In genomic region chr7:100545636-100546128, GRCh38 we compare ENCODE assay signal across 8 cellular contexts. TPM values are rescaled to one million over a fixed set of nuclear protein-coding genes. Genes with fewer than 3 reads are reported as not detected.
DNase-seq lines count a peak whose midpoint lies in the region; ATAC-seq and TF ChIP-seq lines count a peak whose summit lies in the region.

No MANE protein-coding gene starts in this region.

- H3K4me1 ChIP-seq in HUES48 (ENCODE audit: control insufficient read depth, insufficient read depth, low read length): peaks cover 52% of the 10 kb centered on the region

- H3K9me3 ChIP-seq in HUES48 (ENCODE audit: control insufficient read depth, insufficient read depth, low read length) (no peaks in the 10 kb centered on the region), WERI-Rb-1 (ENCODE audit: severe bottlenecking) (no peaks in the 10 kb centered on the region)

- H3K4me3 ChIP-seq in HUES48 (ENCODE audit: low read depth, low read length): no peak overlapping the region
- H3K4me3 ChIP-seq in fibroblast of mammary gland (ENCODE audit: control insufficient read depth, low read depth, low read length): no peak overlapping the region
- no peak overlapping the region for H3K4me3 ChIP-seq in WERI-Rb-1 (ENCODE audit: low read depth, low read length)

- DNase-seq in COLO668 (lab: John Stamatoyannopoulos, UW; ENCODE audit: unreplicated experiment) (peak; percentile 23), fibroblast of mammary gland (ENCODE audit: low read depth) (peak; percentile 91), omental fat pad (ENCODE audit: low spot score) (peak; percentile 30), WERI-Rb-1 (no peak), NCI-H146 (lab: John Stamatoyannopoulos, UW) (no peak)
- DNase-seq in activated CD8-positive, alpha-beta memory T cell treated with anti-CD3 and anti-CD28 coated beads, Interleukin-2, amount 50 U/mL, for 4 hours: peak; percentile 44

- TF ChIP-seq CTCF in fibroblast of mammary gland (conservative IDR thresholded peaks at IDR 0.05; ENCODE audit: control insufficient read depth, insufficient read depth, low read depth, low read length): no peak
- no peak for TF ChIP-seq CTCF in omental fat pad (IDR thresholded peaks at IDR 0.05)
- no peak for TF ChIP-seq CTCF in WERI-Rb-1 (IDR thresholded peaks at IDR 0.05; ENCODE audit: low read depth, low read length)

- H3K27me3 ChIP-seq in HUES48 (ENCODE audit: control insufficient read depth, insufficient read depth, low read length) (no peaks in the 10 kb centered on the region), WERI-Rb-1 (ENCODE audit: insufficient read depth, low read depth, severe bottlenecking) (no peaks in the 10 kb centered on the region)

- H3K27ac ChIP-seq in HUES48 (ENCODE audit: low read depth, low read length) (peak overlapping the region; percentile 90), WERI-Rb-1 (no peak overlapping the region)

- H3K9ac ChIP-seq in HUES48 (ENCODE audit: low read depth, low read length): peak overlapping the region; percentile 53; the same call in 1 of the 2 replicates

- H3K36me3 ChIP-seq in HUES48 (ENCODE audit: control insufficient read depth, insufficient read depth, low read length) (peaks cover 18% of the 10 kb centered on the region), WERI-Rb-1 (peaks cover 18% of the 10 kb centered on the region)

- ATAC-seq in omental fat pad (ENCODE audit: low FRiP score): peak; percentile 91

- TF ChIP-seq POLR2A in GM19099 (IDR thresholded peaks at IDR 0.05; ENCODE audit: extremely low read depth, insufficient read length, low read depth): peak; percentile 55

RNA-seq across cellular contexts. Expression of gene AGFG2, which starts 6.7 kb away (rescaled TPM):
- 10 to 100 TPM; 10.6 to 45.0 (median 21.3) TPM for total RNA-seq in omental fat pad

RNA-seq across cellular contexts. Expression of gene SAP25, which starts 28.0 kb away (rescaled TPM):
- total RNA-seq in omental fat pad: 1 to 10 TPM in 3 of 4 donors, not detected in 1; 1.1 to 4.7 (median 1.7) TPM

RNA-seq across cellular contexts. Expression of gene LRCH4, which starts 40.2 kb away (rescaled TPM):
- total RNA-seq in omental fat pad: 100 to 1,000 TPM in 1 of 4 donors, 10 to 100 TPM in 3; 51.8 to 108 (median 55.7) TPM

RNA-seq across cellular contexts. Expression of gene FBXO24, which starts 40.4 kb away (rescaled TPM):
- total RNA-seq in omental fat pad: under 1 TPM in 1 of 4 donors, not detected in 3; 0.36 TPM

RNA-seq across cellular contexts. Expression of gene PCOLCE, which starts 56.5 kb away (rescaled TPM):
- total RNA-seq in omental fat pad: 10 to 100 TPM; 20.6 to 87.2 (median 40.5) TPM

Comparison
In these comparisons a context has a peak if more than half of its experiments do, and no peak if none do; other contexts are left out.
1. DNase-seq: peak in COLO668 (single experiment), activated CD8-positive, alpha-beta memory T cell treated with anti-CD3 and anti-CD28 coated beads, Interleukin-2, amount 50 U/mL, for 4 hours (single experiment), fibroblast of mammary gland (single experiment) and omental fat pad (single experiment); none in WERI-Rb-1 (single experiment) and NCI-H146 (single experiment).